In the genomic region with DNA sequence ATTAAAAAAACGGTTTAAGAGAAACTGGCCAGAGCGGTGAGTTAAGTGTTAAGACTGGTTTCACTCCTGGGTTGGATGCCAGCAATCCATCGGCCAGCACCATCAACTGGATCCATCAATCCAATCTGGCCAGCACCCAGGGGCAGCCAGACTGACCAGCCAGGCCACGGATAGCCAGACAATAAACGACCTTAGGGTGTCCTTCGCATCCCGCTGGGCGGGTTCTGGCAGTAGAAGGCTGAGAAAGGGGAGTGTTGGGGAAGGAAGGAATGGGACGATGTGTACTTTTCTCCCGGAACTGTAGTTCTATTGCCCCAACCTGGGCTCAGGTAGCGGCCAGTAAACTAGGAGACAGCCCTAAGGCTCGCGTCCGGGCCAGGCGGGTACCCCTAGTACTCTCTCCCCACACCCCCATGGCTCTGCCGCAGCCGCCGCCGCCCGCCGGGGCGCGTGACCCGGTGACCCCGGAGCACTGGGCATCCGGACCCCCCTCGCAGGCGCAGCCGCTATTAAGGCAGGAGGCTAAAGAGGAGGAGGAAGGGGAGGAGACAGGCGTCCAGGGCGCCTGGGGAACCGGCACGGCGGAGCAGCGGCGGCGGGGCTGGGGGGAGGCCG, we compare ENCODE assay signal across 8 cellular contexts. TPM values are rescaled to one million over a fixed set of nuclear protein-coding genes. Genes with fewer than 3 reads are reported as not detected.
DNase-seq lines count a peak whose midpoint lies in the region; ATAC-seq and TF ChIP-seq lines count a peak whose summit lies in the region.

TSS of gene CASD1 (plus strand) at position 546 of the 615 bp plus-strand sequence. CDS start 276 bp downstream, outside the sequence.

- no peaks in the 10 kb centered on the region for H3K27me3 ChIP-seq in effector memory CD4-positive, alpha-beta T cell (replicated peaks; ENCODE audit: control insufficient read depth, insufficient read depth, low read length, poor library complexity, severe bottlenecking)

- peak within 1 kb of the TSS; percentile 84 for H3K27ac ChIP-seq in 22Rv1
- peak within 1 kb of the TSS; percentile 78 for H3K27ac ChIP-seq in effector memory CD4-positive, alpha-beta T cell (ENCODE audit: insufficient read depth, low read length, poor library complexity, severe bottlenecking)
- H3K27ac ChIP-seq in mesodermal cell (ENCODE audit: low read depth, low read length, severe bottlenecking): peak within 1 kb of the TSS; percentile 90

- CTCF ChIA-PET in activated CD4-positive, alpha-beta memory T cell treated with anti-CD3 and anti-CD28 coated beads for 36 hours (lab: Charles Lee): interaction anchor here (0.7 to 1.4 kb wide), 2 partner anchors 12 to 59 kb away, joined by 3 to 4 read pairs; no protein-coding TSS in a partner anchor

- no peak for TF ChIP-seq CTCF in 22Rv1 (IDR thresholded peaks at IDR 0.05)

- no peaks in the 10 kb centered on the region for H3K27me3 Mint-ChIP-seq in activated CD4-positive, alpha-beta memory T cell treated with anti-CD3 and anti-CD28 coated beads for 36 hours

- no peaks in the 10 kb centered on the region for H3K9me3 ChIP-seq in effector memory CD4-positive, alpha-beta T cell (ENCODE audit: control insufficient read depth, low read length)
- no peaks in the 10 kb centered on the region for H3K9me3 ChIP-seq in mesodermal cell (ENCODE audit: control insufficient read depth, low read length)

- H3K4me3 ChIP-seq in effector memory CD4-positive, alpha-beta T cell (ENCODE audit: insufficient read depth, low read depth, low read length, poor library complexity, severe bottlenecking): peak within 1 kb of the TSS; percentile 87
- peak within 1 kb of the TSS; percentile 90 for H3K4me3 ChIP-seq in mesodermal cell (ENCODE audit: extremely low read depth, insufficient read depth, low read length, poor library complexity, severe bottlenecking)

- peaks cover 38% of the 10 kb centered on the region for H3K4me1 Mint-ChIP-seq in activated CD4-positive, alpha-beta memory T cell treated with anti-CD3 and anti-CD28 coated beads for 36 hours (ENCODE audit: low read depth)

- H3K36me3 ChIP-seq in effector memory CD4-positive, alpha-beta T cell (ENCODE audit: control insufficient read depth, insufficient read depth, low read length): no peaks in the 10 kb centered on the region
- H3K36me3 ChIP-seq in mesodermal cell (ENCODE audit: control insufficient read depth, insufficient read depth, low read length): peaks cover 3% of the 10 kb centered on the region

- POLR2A ChIA-PET in activated CD4-positive, alpha-beta memory T cell treated with anti-CD3 and anti-CD28 coated beads for 36 hours (lab: Charles Lee): no interaction called here

- DNase-seq in NCI-H2196 treated with DMSO at 0.1 percent for 48 hours (lab: John Stamatoyannopoulos, UW; ENCODE audit: unreplicated experiment): peak; percentile 68
- peak; percentile 65 for DNase-seq in activated CD4-positive, alpha-beta memory T cell treated with anti-CD3 and anti-CD28 coated beads for 36 hours
- DNase-seq in effector memory CD4-positive, alpha-beta T cell: peak; percentile 39 to 46 (median 46)
- DNase-seq in stimulated activated CD8-positive, alpha-beta memory T cell treated with anti-CD3 and anti-CD28 coated beads, Interleukin-15, amount 100 ng/mL, for 48 hours (ENCODE audit: low read depth in 2 of 2): peak; percentile 34 to 39

- ATAC-seq in GM18502 (IDR thresholded peaks at IDR 0.05; ENCODE audit: poor library complexity, unreplicated experiment) (peak; percentile 72), HG02970 (IDR thresholded peaks at IDR 0.05; ENCODE audit: low FRiP score, unreplicated experiment) (peak; percentile 45)

- H3K4me1 ChIP-seq in effector memory CD4-positive, alpha-beta T cell (ENCODE audit: control insufficient read depth, insufficient read depth, low read length, poor library complexity, severe bottlenecking): peaks cover 17% of the 10 kb centered on the region
- H3K4me1 ChIP-seq in mesodermal cell (ENCODE audit: control insufficient read depth, insufficient read depth, low read length, poor library complexity, severe bottlenecking): peaks cover 19% of the 10 kb centered on the region

- peaks cover 9% of the 10 kb centered on the region for H3K36me3 Mint-ChIP-seq in activated CD4-positive, alpha-beta memory T cell treated with anti-CD3 and anti-CD28 coated beads for 36 hours

- peak within 1 kb of the TSS; percentile 76 for H3K4me3 Mint-ChIP-seq in activated CD4-positive, alpha-beta memory T cell treated with anti-CD3 and anti-CD28 coated beads for 36 hours

- WGBS in mesodermal cell (ENCODE audit: insufficient coverage in 2 of 2), 2 experiments: 12 to 15% methylated on average over 17 to 23 of the region's 38 CpGs

- intact Hi-C loops in activated CD4-positive, alpha-beta memory T cell treated with anti-CD3 and anti-CD28 coated beads for 36 hours (cut with micrococcal nuclease): no loop called here

- H3K9me3 Mint-ChIP-seq in activated CD4-positive, alpha-beta memory T cell treated with anti-CD3 and anti-CD28 coated beads for 36 hours: no peaks in the 10 kb centered on the region

- peak within 1 kb of the TSS; percentile 91 for H3K27ac Mint-ChIP-seq in activated CD4-positive, alpha-beta memory T cell treated with anti-CD3 and anti-CD28 coated beads for 36 hours

RNA-seq across cellular contexts. Expression of gene CASD1, which starts in this region (rescaled TPM):
- total RNA-seq in activated CD4-positive, alpha-beta memory T cell treated with anti-CD3 and anti-CD28 coated beads for 36 hours: 10 to 100 TPM; 11.5 to 12.0 TPM
- polyA plus RNA-seq in mesodermal cell (2013, experiment 1 of 2): 27.3 TPM
- polyA plus RNA-seq in mesodermal cell (2013, experiment 2 of 2): 28.7 TPM

Comparison
In these comparisons a context has a peak if more than half of its experiments do, and no peak if none do; other contexts are left out.
1. Peak in every context shown above with its lines: DNase-seq, ATAC-seq, H3K4me3 ChIP-seq and H3K27ac ChIP-seq.